ENCODE assay signal across 14 cellular contexts in genomic region chr1:233597489-233597901, GRCh38. TPM values are rescaled to one million over a fixed set of nuclear protein-coding genes. Genes with fewer than 3 reads are reported as not detected.
DNase-seq lines count a peak whose midpoint lies in the region; ATAC-seq, FAIRE-seq and TF ChIP-seq lines count a peak whose summit lies in the region.
"Had no signal": no experiment of that assay in that cellular context is flagged by ENCODE, and none has a peak within 500 bp of the region (broad histone marks: within the 10 kb centered on the region; RNA-seq: fewer than 3 reads in every experiment).

No MANE protein-coding gene starts in this region.

- no peak for TF ChIP-seq CTCF in K562 (IDR thresholded peaks at IDR 0.05 in 2 of 3, conservative IDR thresholded peaks at IDR 0.05 in 1 of 3; ENCODE audit: insufficient read depth in 2 of 3, low read depth in 1 of 3, low read length in 3 of 3)
- TF ChIP-seq CTCF in esophagus squamous epithelium (IDR thresholded peaks at IDR 0.05), result no peak
- no peak for TF ChIP-seq CTCF in H9 (conservative IDR thresholded peaks at IDR 0.05)
- TF ChIP-seq CTCF in OCI-LY7 (conservative IDR thresholded peaks at IDR 0.05; ENCODE audit: low read length), result no peak

- no peak for TF ChIP-seq EP300 in K562 (IDR thresholded peaks at IDR 0.05; ENCODE audit: low read length)

- no peak overlapping the region for H4K91ac ChIP-seq in H9 (ENCODE audit: insufficient read length, low read depth, low read length)

- TF ChIP-seq POLR2A in K562 (conservative IDR thresholded peaks at IDR 0.05) (no peak), esophagus squamous epithelium (IDR thresholded peaks at IDR 0.05) (no peak)

- H3K36me3 ChIP-seq in K562 (ENCODE audit: control insufficient read depth, insufficient read depth, low read length) (no peaks in the 10 kb centered on the region), esophagus squamous epithelium (no peaks in the 10 kb centered on the region), OCI-LY7 (ENCODE audit: insufficient read depth, low read length) (no peaks in the 10 kb centered on the region)

- H3K18ac ChIP-seq in H9 (ENCODE audit: insufficient read length, low read depth, low read length), result no peak overlapping the region

- peak overlapping the region; percentile 33 for H3K4me3 Mint-ChIP-seq in activated naive CD8-positive, alpha-beta T cell
- no peak overlapping the region for H3K4me3 Mint-ChIP-seq in activated naive CD8-positive, alpha-beta T cell treated with anti-CD3 and anti-CD28 coated beads for 36 hours
- no peak overlapping the region for H3K4me3 Mint-ChIP-seq in stimulated activated naive CD8-positive, alpha-beta T cell treated with anti-CD3 and anti-CD28 coated beads, Interleukin-15, Interleukin-2, amounts not matched to agents 100 ng/mL and 50 ng/mL, for 24 hours
- H3K4me3 Mint-ChIP-seq in H9, result no peak overlapping the region
- H3K4me3 Mint-ChIP-seq: activated naive CD8-positive, alpha-beta T cell treated with anti-CD3 and anti-CD28 coated beads, Interleukin-2, amount 10 ng/mL, durations not matched to agents 7 days and 5 days had no signal

- FAIRE-seq in K562 (lab: Jason Lieb, UNC), result no peak

- CTCF ChIA-PET in K562 (lab: Yijun Ruan, JAX; ENCODE audit: low intra/inter-chr PET ratio), result no interaction called here
- CTCF ChIA-PET in OCI-LY7 (lab: Charles Lee; ENCODE audit: unreplicated experiment), result no interaction called here

- H3K36me3 Mint-ChIP-seq in activated naive CD8-positive, alpha-beta T cell, result no peaks in the 10 kb centered on the region
- H3K36me3 Mint-ChIP-seq in activated naive CD8-positive, alpha-beta T cell treated with anti-CD3 and anti-CD28 coated beads for 36 hours, result no peaks in the 10 kb centered on the region
- H3K36me3 Mint-ChIP-seq in stimulated activated naive CD8-positive, alpha-beta T cell treated with anti-CD3 and anti-CD28 coated beads, Interleukin-15, Interleukin-2, amounts not matched to agents 100 ng/mL and 50 ng/mL, for 24 hours (ENCODE audit: low read depth), result no peaks in the 10 kb centered on the region
- no peaks in the 10 kb centered on the region for H3K36me3 Mint-ChIP-seq in H9 (ENCODE audit: insufficient read depth in 1 of 3, low read depth in 3 of 3)
- H3K36me3 Mint-ChIP-seq: activated naive CD8-positive, alpha-beta T cell treated with anti-CD3 and anti-CD28 coated beads, Interleukin-2, amount 10 ng/mL, durations not matched to agents 7 days and 5 days had no signal

- H3K4me3 ChIP-seq in K562, result no peak overlapping the region
- H3K4me3 ChIP-seq in esophagus squamous epithelium, result no peak overlapping the region
- no peak overlapping the region for H3K4me3 ChIP-seq in OCI-LY7 (ENCODE audit: low read depth, low read length, poor library complexity, severe bottlenecking)
- H3K4me3 ChIP-seq: hepatocyte, mucosa of descending colon had no signal

- peaks cover 19% of the 10 kb centered on the region for H3K4me1 Mint-ChIP-seq in activated naive CD8-positive, alpha-beta T cell (ENCODE audit: low read depth)
- H3K4me1 Mint-ChIP-seq in activated naive CD8-positive, alpha-beta T cell treated with anti-CD3 and anti-CD28 coated beads for 36 hours, result peaks cover 7% of the 10 kb centered on the region
- H3K4me1 Mint-ChIP-seq in stimulated activated naive CD8-positive, alpha-beta T cell treated with anti-CD3 and anti-CD28 coated beads, Interleukin-15, Interleukin-2, amounts not matched to agents 100 ng/mL and 50 ng/mL, for 24 hours (ENCODE audit: low read depth), result peaks cover 26% of the 10 kb centered on the region
- H3K4me1 Mint-ChIP-seq in H9, result peaks cover 3 to 4% of the 10 kb centered on the region in 2 experiments
- H3K4me1 Mint-ChIP-seq: activated naive CD8-positive, alpha-beta T cell treated with anti-CD3 and anti-CD28 coated beads, Interleukin-2, amount 10 ng/mL, durations not matched to agents 7 days and 5 days had no signal

- H3K79me1 ChIP-seq in H9 (ENCODE audit: insufficient read depth, low read depth, low read length, poor library complexity, severe bottlenecking), result no peaks in the 10 kb centered on the region

- no TSS peak for BruUV-seq in K562 (replicated peaks; lab: Mats Ljungman, UMichigan)
- BruUV-seq in OCI-LY7 (replicated peaks; lab: Mats Ljungman, UMichigan), result no TSS peak

- H3K9ac ChIP-seq in K562 (ENCODE audit: insufficient read depth in 1 of 2, low read depth in 2 of 2, low read length in 2 of 2) (no peak overlapping the region), H9 (ENCODE audit: extremely low read depth, insufficient read length, low read length) (no peak overlapping the region)

- peaks cover 0 to 11% of the 10 kb centered on the region in 2 experiments; a peak in 3 of 5 replicates for H3K4me1 ChIP-seq in K562 (replicated peaks in 1 of 2; ENCODE audit: control insufficient read depth in 2 of 2, insufficient read depth in 2 of 2, low read length in 2 of 2)
- no peaks in the 10 kb centered on the region for H3K4me1 ChIP-seq in esophagus squamous epithelium
- H3K4me1 ChIP-seq in H9 (ENCODE audit: insufficient read depth, low read length), result no peaks in the 10 kb centered on the region
- H3K4me1 ChIP-seq in OCI-LY7 (ENCODE audit: insufficient read depth, low read length, poor library complexity, severe bottlenecking), result no peaks in the 10 kb centered on the region

- no peak overlapping the region for H2BK12ac ChIP-seq in H9 (ENCODE audit: insufficient read length, low read depth, low read length)

- H3K79me2 ChIP-seq in K562 (ENCODE audit: control insufficient read depth, insufficient read depth, low read length) (no peaks in the 10 kb centered on the region), H9 (ENCODE audit: insufficient read depth, low read length) (no peaks in the 10 kb centered on the region), OCI-LY7 (ENCODE audit: insufficient read depth, low read depth, low read length) (no peaks in the 10 kb centered on the region)
- H3K79me2 ChIP-seq: hepatocyte had no signal

- no peak overlapping the region for H3K4ac ChIP-seq in H9 (ENCODE audit: low read depth, low read length)

- TF ChIP-seq RAD21 in K562 (CRISPR knock-in tag; conservative IDR thresholded peaks at IDR 0.05 in 1 of 2, IDR thresholded peaks at IDR 0.05 in 1 of 2), result no peak

- POLR2A ChIA-PET in K562 (lab: Yijun Ruan, JAX) (no interaction called here), OCI-LY7 (lab: Charles Lee) (no interaction called here)

- no peak overlapping the region for H2BK5ac ChIP-seq in H9 (ENCODE audit: insufficient read length, low read length)

- no peaks in the 10 kb centered on the region for H3K23me2 ChIP-seq in H9 (ENCODE audit: insufficient read length, low read depth, low read length, poor library complexity, severe bottlenecking)

- H2AK5ac ChIP-seq in H9 (ENCODE audit: insufficient read length, low read length), result no peak overlapping the region

- no peak overlapping the region for H4K5ac ChIP-seq in H9 (ENCODE audit: insufficient read length, low read depth, low read length)

- no peak overlapping the region for H2AFZ ChIP-seq in K562 (ENCODE audit: low read depth, low read length)
- no peak overlapping the region for H2AFZ ChIP-seq in H9 (ENCODE audit: low read length)
- no peak overlapping the region for H2AFZ ChIP-seq in OCI-LY7 (ENCODE audit: low read length)
- H2AFZ ChIP-seq: hepatocyte had no signal

- H4K8ac ChIP-seq in H9 (replicated peaks; ENCODE audit: insufficient read length, low read depth, low read length), result no peak overlapping the region

- no peaks in the 10 kb centered on the region for H3K9me3 ChIP-seq in K562 (replicated peaks; ENCODE audit: control insufficient read depth, insufficient read depth, low read depth, low read length)
- no peaks in the 10 kb centered on the region for H3K9me3 ChIP-seq in esophagus squamous epithelium
- no peaks in the 10 kb centered on the region for H3K9me3 ChIP-seq in H9 (ENCODE audit: control insufficient read depth, low read depth, low read length)
- no peaks in the 10 kb centered on the region for H3K9me3 ChIP-seq in OCI-LY7 (ENCODE audit: low read length)
- H3K9me3 ChIP-seq: mucosa of descending colon had no signal

- H3K4me2 ChIP-seq in K562 (ENCODE audit: insufficient read depth, low read length) (no peak overlapping the region), H9 (ENCODE audit: insufficient read depth, insufficient read length, low read length) (no peak overlapping the region), OCI-LY7 (ENCODE audit: low read length) (no peak overlapping the region)
- H3K4me2 ChIP-seq: hepatocyte had no signal

- no peak overlapping the region for H3K23ac ChIP-seq in H9 (ENCODE audit: insufficient read length, low read depth, low read length)

- no peak overlapping the region for H3K14ac ChIP-seq in H9 (ENCODE audit: insufficient read depth, low read length)

- no peaks in the 10 kb centered on the region for H3K9me3 Mint-ChIP-seq in activated naive CD8-positive, alpha-beta T cell (ENCODE audit: low read depth)
- no peaks in the 10 kb centered on the region for H3K9me3 Mint-ChIP-seq in activated naive CD8-positive, alpha-beta T cell treated with anti-CD3 and anti-CD28 coated beads for 36 hours
- H3K9me3 Mint-ChIP-seq in stimulated activated naive CD8-positive, alpha-beta T cell treated with anti-CD3 and anti-CD28 coated beads, Interleukin-15, Interleukin-2, amounts not matched to agents 100 ng/mL and 50 ng/mL, for 24 hours, result peaks cover 4% of the 10 kb centered on the region
- H3K9me3 Mint-ChIP-seq in H9, result no peaks in the 10 kb centered on the region

- no peak overlapping the region for H2BK120ac ChIP-seq in H9 (ENCODE audit: low read depth, low read length, poor library complexity, severe bottlenecking)

- ATAC-seq in K562, result no peak
- ATAC-seq: mucosa of descending colon had no signal

- in situ Hi-C loops in K562 (cut with MboI), result no loop called here

- WGBS in K562 (ENCODE audit: insufficient coverage, low coverage, missing lambda C conversion rate), result 11% methylated on average over 2 of the region's 2 CpGs
- 27 to 33% methylated on average over 2 of the region's 2 CpGs for WGBS in esophagus squamous epithelium, 2 donors
- no CpG with 5 or more reads among the region's 2 CpGs for WGBS in H9 (ENCODE audit: extremely low coverage, insufficient read length, low lambda C conversion rate)

- H3K27ac ChIP-seq in K562 (ENCODE audit: extremely low read depth, low read depth, low read length), result no peak overlapping the region
- no peak overlapping the region for H3K27ac ChIP-seq in esophagus squamous epithelium
- no peak overlapping the region for H3K27ac ChIP-seq in H9 (ENCODE audit: insufficient read length, low read depth, low read length)
- no peak overlapping the region for H3K27ac ChIP-seq in OCI-LY7 (ENCODE audit: low read depth, low read length, poor library complexity, severe bottlenecking)
- H3K27ac ChIP-seq: epithelial cell of prostate, hepatocyte had no signal

- no peak overlapping the region for H2BK15ac ChIP-seq in H9 (ENCODE audit: low read depth, low read length)

- H3T11ph ChIP-seq in H9 (ENCODE audit: low read length), result no peak overlapping the region

- no peaks in the 10 kb centered on the region for H3K27me3 ChIP-seq in K562 (ENCODE audit: control insufficient read depth in 2 of 2, insufficient read depth in 2 of 2, low read length in 2 of 2)
- H3K27me3 ChIP-seq in esophagus squamous epithelium, result peaks cover 0 to 6% (median 0%) of the 10 kb centered on the region in 4 donors
- no peaks in the 10 kb centered on the region for H3K27me3 ChIP-seq in H9 (ENCODE audit: insufficient read depth, low read length)
- H3K27me3 ChIP-seq: hepatocyte had no signal

- no peak overlapping the region for H3K56ac ChIP-seq in H9 (ENCODE audit: insufficient read length, low read depth, low read length)

- H3K27me3 Mint-ChIP-seq in activated naive CD8-positive, alpha-beta T cell, result peaks cover 8% of the 10 kb centered on the region
- peaks cover 18% of the 10 kb centered on the region for H3K27me3 Mint-ChIP-seq in activated naive CD8-positive, alpha-beta T cell treated with anti-CD3 and anti-CD28 coated beads for 36 hours
- H3K27me3 Mint-ChIP-seq in stimulated activated naive CD8-positive, alpha-beta T cell treated with anti-CD3 and anti-CD28 coated beads, Interleukin-15, Interleukin-2, amounts not matched to agents 100 ng/mL and 50 ng/mL, for 24 hours, result peaks cover 24% of the 10 kb centered on the region
- peaks cover 5% of the 10 kb centered on the region; the same call in 1 of the 2 replicates for H3K27me3 Mint-ChIP-seq in H9 (ENCODE audit: low read depth)

- H3K9me1 ChIP-seq in K562 (ENCODE audit: control insufficient read depth, insufficient read depth, low read length), result no peaks in the 10 kb centered on the region

- DNase-seq in activated naive CD8-positive, alpha-beta T cell treated with anti-CD3 and anti-CD28 coated beads for 36 hours, result no peak
- DNase-seq in MV-4-11 (lab: John Stamatoyannopoulos, UW), result peak; percentile 3
- DNase-seq in K562 (ENCODE audit: extremely low read depth in 1 of 4, low spot score in 3 of 4), result no peak
- DNase-seq in esophagus squamous epithelium (lab: John Stamatoyannopoulos, UW), result no peak
- DNase-seq in H9, result no peak
- no peak for DNase-seq in OCI-LY7 (ENCODE audit: low spot score)
- DNase-seq: activated naive CD8-positive, alpha-beta T cell treated with anti-CD3 and anti-CD28 coated beads, Interleukin-2, amount 10 ng/mL, durations not matched to agents 7 days and 5 days; H7; mucosa of descending colon; NCI-H1105 treated with DMSO at 0.1 percent for 48 hours had no signal

- no peaks in the 10 kb centered on the region for H4K20me1 ChIP-seq in K562 (replicated peaks; ENCODE audit: control insufficient read depth, insufficient read depth, low read length)
- H4K20me1 ChIP-seq in H9 (ENCODE audit: control insufficient read depth, insufficient read depth, insufficient read length), result no peaks in the 10 kb centered on the region
- H4K20me1 ChIP-seq in OCI-LY7 (ENCODE audit: insufficient read depth, low read length), result no peaks in the 10 kb centered on the region

- intact Hi-C loops in K562 (cut with micrococcal nuclease) (no loop called here), esophagus squamous epithelium (cut with DNase I) (no loop called here), OCI-LY7 (cut with micrococcal nuclease; ENCODE audit: unreplicated experiment) (no loop called here)

- peak overlapping the region; percentile 30 for H3K27ac Mint-ChIP-seq in activated naive CD8-positive, alpha-beta T cell
- H3K27ac Mint-ChIP-seq in activated naive CD8-positive, alpha-beta T cell treated with anti-CD3 and anti-CD28 coated beads for 36 hours, result no peak overlapping the region
- peak overlapping the region; percentile 9 for H3K27ac Mint-ChIP-seq in stimulated activated naive CD8-positive, alpha-beta T cell treated with anti-CD3 and anti-CD28 coated beads, Interleukin-15, Interleukin-2, amounts not matched to agents 100 ng/mL and 50 ng/mL, for 24 hours
- H3K27ac Mint-ChIP-seq in H9, result no peak overlapping the region
- H3K27ac Mint-ChIP-seq: activated naive CD8-positive, alpha-beta T cell treated with anti-CD3 and anti-CD28 coated beads, Interleukin-2, amount 10 ng/mL, durations not matched to agents 7 days and 5 days had no signal

- no peaks in the 10 kb centered on the region for H3K9me2 ChIP-seq in OCI-LY7 (ENCODE audit: insufficient read depth, low read length)

- H2BK20ac ChIP-seq in H9 (ENCODE audit: low read depth, low read length, poor library complexity, severe bottlenecking), result no peak overlapping the region

RNA-seq across cellular contexts. Expression of gene KCNK1, which starts 16.4 kb away (rescaled TPM):
- total RNA-seq in activated naive CD8-positive, alpha-beta T cell treated with anti-CD3 and anti-CD28 coated beads for 36 hours, result not detected
- 25.8 and 31.2 TPM in 2 replicates for total RNA-seq in K562 (2011; cell fraction: chromatin; rRNA removed; ENCODE audit: low replicate concordance)
- 36.3 and 38.5 TPM in 2 replicates for total RNA-seq in K562 (2011; cell fraction: nucleolus; rRNA removed)
- total RNA-seq in K562 (2011; cell fraction: nucleoplasm; rRNA removed), result 34.2 and 46.4 TPM in 2 replicates
- total RNA-seq in K562 (2014; rRNA removed) (6.0 and 6.7 TPM in 2 replicates), K562 (2014; rRNA removed; fragmentation: Illumina TruSeq; extraction: Trizol) (6.0 and 7.0 TPM in 2 replicates), K562 (2015; rRNA removed; fragmentation: Illumina TruSeq; extraction: Trizol) (4.1 and 4.7 TPM in 2 replicates), K562 (2021) (9.4 and 9.8 TPM in 2 replicates), esophagus squamous epithelium (10 to 100 TPM; 11.2 to 25.7 (median 16.7) TPM), H9 (2021) (9.3 and 9.9 TPM in 2 replicates), OCI-LY7 (2022) (not detected in 2 replicates)
- polyA plus RNA-seq in K562 (2011; rRNA removed) (19.9 and 22.7 TPM in 2 replicates), K562 (2014; fragmentation: Illumina TruSeq; extraction: Trizol) (7.4 and 9.3 TPM in 2 replicates), K562 (2014; fragmentation: Nextera tagmentation; extraction: Ambion mirVana) (1 to 10 TPM; 3.1 to 3.5 TPM), K562 (2014; rRNA removed) (8.0 and 9.8 TPM in 2 replicates)
- 20.0 and 35.2 TPM in 2 replicates for polyA plus RNA-seq in K562 (2011; cell fraction: cytosol; rRNA removed)
- 16.3 and 25.6 TPM in 2 replicates for polyA plus RNA-seq in K562 (2011; cell fraction: nucleus; rRNA removed)
- 6.0 and 6.4 TPM in 2 replicates for polyA plus RNA-seq in K562 (2012)
- 19.6 and 25.5 TPM in 2 replicates for polyA minus RNA-seq in K562 (2011; rRNA and poly(A)+ RNA removed)
- 20.0 and 23.3 TPM in 2 replicates for polyA minus RNA-seq in K562 (2011; cell fraction: cytosol; rRNA and poly(A)+ RNA removed)
- polyA minus RNA-seq in K562 (2011; cell fraction: nucleus; rRNA and poly(A)+ RNA removed), result 16.6 and 19.1 TPM in 2 replicates
- total RNA-seq in OCI-LY7 (2014; rRNA removed; shearing (Covaris generic)), result not detected in 2 replicates
- total RNA-seq: activated naive CD8-positive, alpha-beta T cell treated with anti-CD3 and anti-CD28 coated beads, Interleukin-2, amount 10 ng/mL, durations not matched to agents 7 days and 5 days had no signal

Comparison
In these comparisons a context has a peak if more than half of its experiments do, and no peak if none do; other contexts are left out.
1. H3K27ac Mint-ChIP-seq: peak in activated naive CD8-positive, alpha-beta T cell (single experiment) and stimulated activated naive CD8-positive, alpha-beta T cell treated with anti-CD3 and anti-CD28 coated beads, Interleukin-15, Interleukin-2, amounts not matched to agents 100 ng/mL and 50 ng/mL, for 24 hours (single experiment); none in activated naive CD8-positive, alpha-beta T cell treated with anti-CD3 and anti-CD28 coated beads for 36 hours (single experiment) and H9 (0 of 3).